ENCODE assay signal across 18 cellular contexts in genomic region chr2:40155728-40156127, GRCh38.
"Had no signal": no experiment of that assay in that cellular context is flagged by ENCODE, and none has a peak within 500 bp of the region (broad histone marks: within the 10 kb centered on the region; RNA-seq: fewer than 3 reads in every experiment).

No MANE protein-coding gene starts in this region.

- H3K4me3 ChIP-seq: pancreas, right lobe of liver, smooth muscle cell, thoracic aorta, upper lobe of left lung had no signal

- H3K4me1 ChIP-seq: pancreas, right lobe of liver, upper lobe of left lung had no signal

- H3K27me3 Mint-ChIP-seq: activated B cell treated with CpG ODN at 0.5 μM for 24 hours; activated T-cell treated with anti-CD3 and anti-CD28 coated beads, Interleukin-2, amount 50 U/mL, for 24 hours had no signal

- H3K4me1 Mint-ChIP-seq: activated B cell treated with CpG ODN at 0.5 μM for 24 hours, immature natural killer cell, natural killer cell had no signal

- ATAC-seq: activated CD8-positive, alpha-beta T cell treated with anti-CD3 and anti-CD28 coated beads for 36 hours; natural killer cell; pancreas; right lobe of liver had no signal

- H3K27me3 ChIP-seq: brain microvascular endothelial cell, pancreas, right lobe of liver, upper lobe of left lung had no signal

- H3K27ac Mint-ChIP-seq: activated B cell treated with CpG ODN at 0.5 μM for 24 hours; activated CD8-positive, alpha-beta T cell treated with anti-CD3 and anti-CD28 coated beads for 36 hours; activated naive CD4-positive, alpha-beta T cell treated with anti-CD3 and anti-CD28 coated beads for 36 hours; activated T-cell treated with anti-CD3 and anti-CD28 coated beads, Interleukin-2, amount 50 U/mL, for 24 hours; immature natural killer cell; natural killer cell had no signal

- H3K9me3 Mint-ChIP-seq: activated B cell treated with CpG ODN at 0.5 μM for 24 hours; activated CD8-positive, alpha-beta T cell treated with anti-CD3 and anti-CD28 coated beads for 36 hours; activated naive CD4-positive, alpha-beta T cell treated with anti-CD3 and anti-CD28 coated beads for 36 hours; activated T-cell treated with anti-CD3 and anti-CD28 coated beads, Interleukin-2, amount 50 U/mL, for 24 hours had no signal

- H3K4me3 Mint-ChIP-seq: activated B cell treated with CpG ODN at 0.5 μM for 24 hours; activated CD8-positive, alpha-beta T cell treated with anti-CD3 and anti-CD28 coated beads for 36 hours; activated naive CD4-positive, alpha-beta T cell treated with anti-CD3 and anti-CD28 coated beads for 36 hours; activated T-cell treated with anti-CD3 and anti-CD28 coated beads, Interleukin-2, amount 50 U/mL, for 24 hours; immature natural killer cell; natural killer cell had no signal

- H3K27ac ChIP-seq: brain microvascular endothelial cell, pancreas, right lobe of liver, thoracic aorta, upper lobe of left lung had no signal

- H3K36me3 ChIP-seq: brain microvascular endothelial cell, pancreas, right lobe of liver, thoracic aorta, upper lobe of left lung had no signal

- DNase-seq: activated B cell treated with CpG ODN at 0.5 μM for 24 hours; activated CD4-positive, alpha-beta T cell treated with anti-CD3 and anti-CD28 coated beads for 48 hours; activated CD8-positive, alpha-beta T cell treated with anti-CD3 and anti-CD28 coated beads for 36 hours; activated naive CD4-positive, alpha-beta T cell treated with anti-CD3 and anti-CD28 coated beads for 36 hours; activated T-cell treated with anti-CD3 and anti-CD28 coated beads, Interleukin-2, amount 50 U/mL, for 24 hours; aorta; brain microvascular endothelial cell; cerebellar nuclear complex; effector CD4-positive, alpha-beta T cell; immature natural killer cell; mesendoderm; natural killer cell; pancreas; right lobe of liver; stimulated activated CD4-positive, alpha-beta T cell treated with anti-CD3 and anti-CD28 coated beads, Interleukin-4, amount 100 ng/mL, for 1 hour; upper lobe of left lung had no signal

- H3K9me3 ChIP-seq: pancreas, right lobe of liver, thoracic aorta, upper lobe of left lung had no signal
